In genomic region chr5:472076-472655, GRCh38 we compare ENCODE assay signal across 8 cellular contexts. TPM values are rescaled to one million over a fixed set of nuclear protein-coding genes. Genes with fewer than 3 reads are reported as not detected.
DNase-seq lines count a peak whose midpoint lies in the region; ATAC-seq and TF ChIP-seq lines count a peak whose summit lies in the region.

No MANE protein-coding gene starts in this region.

- H3K79me2 ChIP-seq in OCI-LY3 (ENCODE audit: low read length) = peaks cover 25% of the 10 kb centered on the region

- WGBS in mesenchymal stem cell = 35% methylated on average over 30 of the region's 30 CpGs

- H3K23ac ChIP-seq in mesenchymal stem cell (ENCODE audit: low read length in 2 of 2) = no peak overlapping the region

- peak overlapping the region; percentile 86 for H4K91ac ChIP-seq in mesenchymal stem cell (ENCODE audit: low read length)

- H3K14ac ChIP-seq in mesenchymal stem cell (ENCODE audit: low read length in 2 of 2) = peak overlapping the region in 1 of 2 experiments; percentile 86

- TF ChIP-seq CTCF in OCI-LY3 (IDR thresholded peaks at IDR 0.05; ENCODE audit: low read depth, low read length) (no peak), colonic mucosa (IDR thresholded peaks at IDR 0.05) (no peak), tibial artery (IDR thresholded peaks at IDR 0.05) (no peak)

- H3K79me1 ChIP-seq in mesenchymal stem cell (replicated peaks; ENCODE audit: low read length, poor library complexity, severe bottlenecking) = peaks cover 29% of the 10 kb centered on the region

- H2AFZ ChIP-seq in OCI-LY3 (ENCODE audit: low read depth, low read length) = 0 out of 2 replicates have a peak overlapping the region, but pooled peaks have one; percentile 60
- no peak overlapping the region for H2AFZ ChIP-seq in mesenchymal stem cell (ENCODE audit: low read depth, low read length)

- no peaks in the 10 kb centered on the region for H4K20me1 ChIP-seq in OCI-LY3 (ENCODE audit: insufficient read depth, low read length)

- no peaks in the 10 kb centered on the region for H3K27me3 ChIP-seq in OCI-LY3 (ENCODE audit: low read depth, low read length)
- H3K27me3 ChIP-seq in colonic mucosa = peaks cover 25% of the 10 kb centered on the region
- H3K27me3 ChIP-seq in mesenchymal stem cell (ENCODE audit: control insufficient read depth in 1 of 2, insufficient read depth in 1 of 2, low read length in 2 of 2) = peaks cover 14 to 24% of the 10 kb centered on the region in 2 experiments
- peaks cover 0 to 24% of the 10 kb centered on the region in 2 donors for H3K27me3 ChIP-seq in tibial artery

- H3K4me1 ChIP-seq in OCI-LY3 (ENCODE audit: low read length) = peaks cover 16% of the 10 kb centered on the region
- H3K4me1 ChIP-seq in colonic mucosa = peaks cover 14% of the 10 kb centered on the region
- H3K4me1 ChIP-seq in mesenchymal stem cell (ENCODE audit: control insufficient read depth, insufficient read depth, low read depth, low read length) = peaks cover 31% of the 10 kb centered on the region
- H3K4me1 ChIP-seq in tibial artery = peaks cover 0 to 44% (median 27%) of the 10 kb centered on the region in 4 donors

- no peak overlapping the region for H2BK12ac ChIP-seq in mesenchymal stem cell (ENCODE audit: low read length in 2 of 2)

- peak overlapping the region; percentile 99 for H4K8ac ChIP-seq in mesenchymal stem cell (ENCODE audit: low read length)

- peak overlapping the region; percentile 62 for H2BK15ac ChIP-seq in mesenchymal stem cell (ENCODE audit: low read depth, poor library complexity, severe bottlenecking)

- peak overlapping the region; percentile 95 to 97 for H3K18ac ChIP-seq in mesenchymal stem cell (ENCODE audit: low read depth in 1 of 2, low read length in 2 of 2)

- H3K4me3 ChIP-seq in OCI-LY3 (ENCODE audit: low read length) (peak overlapping the region; percentile 97), colonic mucosa (peak overlapping the region; percentile 48), mesenchymal stem cell (ENCODE audit: insufficient read depth in 1 of 2, low read depth in 1 of 2, low read length in 2 of 2) (peak overlapping the region; percentile 65 to 86), tibial artery (peak overlapping the region; percentile 73 to 100)

- no peak overlapping the region for H2AK5ac ChIP-seq in mesenchymal stem cell (ENCODE audit: low read length, severe bottlenecking)

- peak overlapping the region; percentile 70 for H3K27ac ChIP-seq in OCI-LY3 (ENCODE audit: low read length)
- H3K27ac ChIP-seq in colonic mucosa = peak overlapping the region; percentile 28
- H3K27ac ChIP-seq in mesenchymal stem cell (ENCODE audit: low read length, poor library complexity, severe bottlenecking) = no peak overlapping the region
- peak overlapping the region; percentile 70 to 85 for H3K27ac ChIP-seq in tibial artery

- peak overlapping the region; percentile 70 for H3K4me2 ChIP-seq in OCI-LY3 (ENCODE audit: low read length)
- peak overlapping the region; percentile 85 for H3K4me2 ChIP-seq in mesenchymal stem cell (ENCODE audit: low read length, poor library complexity, severe bottlenecking)

- H2BK5ac ChIP-seq in mesenchymal stem cell (ENCODE audit: low read depth, low read length, poor library complexity, severe bottlenecking) = no peak overlapping the region

- peak overlapping the region; percentile 78 for H2BK120ac ChIP-seq in mesenchymal stem cell (ENCODE audit: low read depth, low read length)

- no peaks in the 10 kb centered on the region for H3K9me3 ChIP-seq in OCI-LY3 (ENCODE audit: insufficient read depth, low read length)
- no peaks in the 10 kb centered on the region for H3K9me3 ChIP-seq in colonic mucosa
- H3K9me3 ChIP-seq in mesenchymal stem cell (ENCODE audit: control insufficient read depth, low read length) = no peaks in the 10 kb centered on the region
- H3K9me3 ChIP-seq in tibial artery = no peaks in the 10 kb centered on the region

- peak; percentile 10 for ATAC-seq in HG02571 (IDR thresholded peaks at IDR 0.05; ENCODE audit: unreplicated experiment)

- H3K4ac ChIP-seq in mesenchymal stem cell (ENCODE audit: low read depth in 1 of 2, low read length in 2 of 2) = peak overlapping the region in 1 of 2 experiments; percentile 75

- H3K36me3 ChIP-seq in OCI-LY3 (replicated peaks; ENCODE audit: low read depth, low read length) (peaks cover 6% of the 10 kb centered on the region), colonic mucosa (no peaks in the 10 kb centered on the region), mesenchymal stem cell (ENCODE audit: control insufficient read depth in 1 of 2, insufficient read depth in 2 of 2, low read depth in 1 of 2, low read length in 2 of 2) (peaks cover 28 to 31% of the 10 kb centered on the region in 2 experiments), tibial artery (peaks cover 0 to 22% (median 7%) of the 10 kb centered on the region in 3 donors)

- intact Hi-C loops in colonic mucosa (cut with DNase I) (loop anchor here (10.0 kb wide), 1 partner anchor 143 kb away; the partner anchor contains the start of gene CEP72), tibial artery (cut with DNase I; ENCODE audit: low total_unique reads) (no loop called here)

- H3K9ac ChIP-seq in OCI-LY3 (ENCODE audit: low read length) = peak overlapping the region; percentile 98
- H3K9ac ChIP-seq in colonic mucosa (ENCODE audit: low read depth in 2 of 2, low read length in 2 of 2) = peak overlapping the region; percentile 62 to 80
- peak overlapping the region; percentile 90 for H3K9ac ChIP-seq in mesenchymal stem cell (ENCODE audit: low read length)

- DNase-seq in NCI-H1417 (lab: John Stamatoyannopoulos, UW) (peak in 2 of 3 experiments; percentile 82 to 85), NCI-H1417 treated with DMSO at 0.1 percent for 48 hours (lab: John Stamatoyannopoulos, UW) (no peak), colonic mucosa (peak; percentile 41), mesenchymal stem cell (peak; percentile 13), tibial artery (peak; percentile 34 to 74), DMS 273 (lab: John Stamatoyannopoulos, UW; ENCODE audit: unreplicated experiment) (no peak)

RNA-seq across cellular contexts. Expression of gene EXOC3, which starts 29.2 kb away (rescaled TPM):
- total RNA-seq in colonic mucosa = 10 to 100 TPM; 52.0 to 58.7 TPM
- 24.3 TPM for polyA plus RNA-seq in mesenchymal stem cell (2013, experiment 1 of 2)
- 23.1 TPM for polyA plus RNA-seq in mesenchymal stem cell (2013, experiment 2 of 2)

RNA-seq across cellular contexts. Expression of gene SLC9A3, which starts 52.1 kb away (rescaled TPM):
- 10 to 100 TPM; 70.0 to 78.8 TPM for total RNA-seq in colonic mucosa
- polyA plus RNA-seq in mesenchymal stem cell (2013, experiment 1 of 2) = 1.1 TPM
- polyA plus RNA-seq in mesenchymal stem cell (2013, experiment 2 of 2) = 1.1 TPM

Comparison
In these comparisons a context has a peak if more than half of its experiments do, and no peak if none do; other contexts are left out.
1. DNase-seq: peak in NCI-H1417 (2 of 3), colonic mucosa (single experiment), mesenchymal stem cell (single experiment) and tibial artery (2 of 2); none in NCI-H1417 treated with DMSO at 0.1 percent for 48 hours (single experiment) and DMS 273 (single experiment).
2. Peak in every context shown above with its lines, with median percentiles within 50 percentile points of each other: H3K4me3 ChIP-seq and H3K9ac ChIP-seq.